10 cellular contexts compared by ENCODE assay signal in the genomic region with DNA sequence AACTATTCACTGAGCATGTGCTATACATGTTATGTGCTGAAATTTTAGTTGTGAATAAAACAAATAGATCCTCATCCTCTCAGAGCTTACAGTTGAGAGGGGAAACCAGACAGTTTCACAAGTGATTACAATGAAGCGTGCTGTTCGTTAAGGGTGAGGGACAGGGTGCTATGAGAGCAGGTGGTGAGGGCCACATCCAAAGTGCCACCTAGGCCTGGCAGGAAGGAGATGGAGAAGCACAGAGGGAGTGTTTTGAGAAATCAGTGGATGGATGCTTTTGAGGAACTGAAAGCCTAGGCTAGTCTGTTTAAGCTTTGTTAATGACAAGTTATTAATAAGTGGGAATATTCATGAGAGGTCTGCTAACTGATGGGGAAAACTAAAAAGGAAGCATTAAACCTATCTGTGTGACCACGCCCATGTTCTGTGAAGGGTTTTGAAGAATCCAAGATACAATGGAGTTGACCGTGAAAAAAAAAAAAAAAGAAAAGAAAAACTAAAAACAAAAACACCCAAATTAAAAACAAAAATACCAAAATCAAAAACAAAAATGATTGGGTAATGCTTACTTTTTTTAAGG. TPM values are rescaled to one million over a fixed set of nuclear protein-coding genes. Genes with fewer than 3 reads are reported as not detected.
DNase-seq lines count a peak whose midpoint lies in the region; ATAC-seq, FAIRE-seq and TF ChIP-seq lines count a peak whose summit lies in the region.
"Had no signal": no experiment of that assay in that cellular context is flagged by ENCODE, and none has a peak within 500 bp of the region (broad histone marks: within the 10 kb centered on the region; RNA-seq: fewer than 3 reads in every experiment).

No MANE protein-coding gene starts in this region.

- no peak overlapping the region for H3K4me3 ChIP-seq in mesendoderm (ENCODE audit: low read length)

- H3K23ac ChIP-seq in mesendoderm (ENCODE audit: low read length), result no peak overlapping the region

- ATAC-seq in GM21367 (IDR thresholded peaks at IDR 0.05; ENCODE audit: unreplicated experiment), result peak; percentile 68
- ATAC-seq in HG03378 (IDR thresholded peaks at IDR 0.05; ENCODE audit: unreplicated experiment), result peak; percentile 62

- H3K4me2 ChIP-seq in mesendoderm (ENCODE audit: low read length), result no peak overlapping the region

- H3K27me3 ChIP-seq in mesendoderm (ENCODE audit: insufficient read depth, low read length, poor library complexity), result no peaks in the 10 kb centered on the region

- H3K79me2 ChIP-seq in mesendoderm (ENCODE audit: control insufficient read depth, insufficient read depth, low read length), result no peaks in the 10 kb centered on the region

- H3K27me3 Mint-ChIP-seq in activated T-helper 1 cell treated with anti-CD3 and anti-CD28 coated beads, Interleukin-12 subunit alpha, Interleukin-12 subunit beta, Interleukin-2, Interleukin-4 antibody, amounts not matched to agents 30 ng/mL and 10 ng/mL and 1 ng/mL, durations not matched to agents 14 hours and 24 hours and 36 hours (ENCODE audit: insufficient read depth), result no peaks in the 10 kb centered on the region

- no peaks in the 10 kb centered on the region for H3K4me1 ChIP-seq in mesendoderm (ENCODE audit: control insufficient read depth, low read depth, low read length)

- H3K56ac ChIP-seq in mesendoderm (ENCODE audit: low read length), result no peak overlapping the region

- H3K4ac ChIP-seq in mesendoderm (ENCODE audit: low read depth, low read length), result no peak overlapping the region

- H3K79me1 ChIP-seq in mesendoderm (ENCODE audit: low read length), result no peaks in the 10 kb centered on the region

- no peak overlapping the region for H3K27ac ChIP-seq in mesendoderm (ENCODE audit: low read depth, low read length)

- peak overlapping the region; percentile 45 for H3K27ac Mint-ChIP-seq in activated T-helper 1 cell treated with anti-CD3 and anti-CD28 coated beads, Interleukin-12 subunit alpha, Interleukin-12 subunit beta, Interleukin-2, Interleukin-4 antibody, amounts not matched to agents 30 ng/mL and 10 ng/mL and 1 ng/mL, durations not matched to agents 14 hours and 24 hours and 36 hours

- H2BK5ac ChIP-seq in mesendoderm (ENCODE audit: low read length), result no peak overlapping the region

- no peak overlapping the region for H3K18ac ChIP-seq in mesendoderm (ENCODE audit: low read length)

- no peak for FAIRE-seq in GM12891 (lab: Jason Lieb, UNC)

- no peak for TF ChIP-seq POLR2A in GM12891 (IDR thresholded peaks at IDR 0.05; ENCODE audit: low read depth, low read length)

- peak overlapping the region; percentile 51 for H3K4me3 Mint-ChIP-seq in activated T-helper 1 cell treated with anti-CD3 and anti-CD28 coated beads, Interleukin-12 subunit alpha, Interleukin-12 subunit beta, Interleukin-2, Interleukin-4 antibody, amounts not matched to agents 30 ng/mL and 10 ng/mL and 1 ng/mL, durations not matched to agents 14 hours and 24 hours and 36 hours

- H3K36me3 ChIP-seq in mesendoderm (ENCODE audit: control insufficient read depth, insufficient read depth, low read length), result no peaks in the 10 kb centered on the region

- intact Hi-C loops in activated T-helper 1 cell treated with anti-CD3 and anti-CD28 coated beads, Interleukin-12 subunit alpha, Interleukin-12 subunit beta, Interleukin-2, Interleukin-4 antibody, amounts not matched to agents 30 ng/mL and 10 ng/mL and 1 ng/mL, durations not matched to agents 14 hours and 24 hours and 36 hours (cut with micrococcal nuclease), result no loop called here

- H3K36me3 Mint-ChIP-seq in activated T-helper 1 cell treated with anti-CD3 and anti-CD28 coated beads, Interleukin-12 subunit alpha, Interleukin-12 subunit beta, Interleukin-2, Interleukin-4 antibody, amounts not matched to agents 30 ng/mL and 10 ng/mL and 1 ng/mL, durations not matched to agents 14 hours and 24 hours and 36 hours (ENCODE audit: low read depth), result peaks cover 56% of the 10 kb centered on the region

- H3K9me3 Mint-ChIP-seq in activated T-helper 1 cell treated with anti-CD3 and anti-CD28 coated beads, Interleukin-12 subunit alpha, Interleukin-12 subunit beta, Interleukin-2, Interleukin-4 antibody, amounts not matched to agents 30 ng/mL and 10 ng/mL and 1 ng/mL, durations not matched to agents 14 hours and 24 hours and 36 hours, result no peaks in the 10 kb centered on the region

- H3K4me1 Mint-ChIP-seq in activated T-helper 1 cell treated with anti-CD3 and anti-CD28 coated beads, Interleukin-12 subunit alpha, Interleukin-12 subunit beta, Interleukin-2, Interleukin-4 antibody, amounts not matched to agents 30 ng/mL and 10 ng/mL and 1 ng/mL, durations not matched to agents 14 hours and 24 hours and 36 hours (ENCODE audit: low read depth), result peaks cover 86% of the 10 kb centered on the region

- H2BK15ac ChIP-seq in mesendoderm (replicated peaks; ENCODE audit: low read depth), result no peak overlapping the region

- H3K9ac ChIP-seq in mesendoderm (ENCODE audit: low read length), result no peak overlapping the region

- H2BK120ac ChIP-seq in mesendoderm (ENCODE audit: low read depth, low read length), result no peak overlapping the region

- H4K8ac ChIP-seq in mesendoderm (ENCODE audit: low read depth, low read length), result no peak overlapping the region

- no CpG with 5 or more reads among the region's 4 CpGs for WGBS in mesendoderm (ENCODE audit: extremely low coverage, insufficient coverage, low lambda C conversion rate)

- no peak overlapping the region for H2AK5ac ChIP-seq in mesendoderm (ENCODE audit: low read length)

- DNase-seq in GM12891 (ENCODE audit: insufficient read length, low spot score), result no peak
- DNase-seq in activated T-helper 1 cell treated with anti-CD3 and anti-CD28 coated beads, Interleukin-12 subunit alpha, Interleukin-12 subunit beta, Interleukin-2, Interleukin-4 antibody, amounts not matched to agents 30 ng/mL and 10 ng/mL and 1 ng/mL, durations not matched to agents 14 hours and 24 hours and 36 hours (ENCODE audit: low spot score), result no peak
- no peak for DNase-seq in NCI-H748 (lab: John Stamatoyannopoulos, UW; ENCODE audit: unreplicated experiment)
- no peak for DNase-seq in mesendoderm
- DNase-seq in effector CD8-positive, alpha-beta T cell (lab: John Stamatoyannopoulos, UW), result no peak
- DNase-seq in HPDE6-E6E7 (ENCODE audit: extremely low spot score), result no peak
- DNase-seq: foreskin fibroblast; stimulated activated CD8-positive, alpha-beta memory T cell treated with anti-CD3 and anti-CD28 coated beads, Interleukin-4, amount 100 ng/mL, for 48 hours had no signal

- no peak overlapping the region for H4K5ac ChIP-seq in mesendoderm (ENCODE audit: low read length)

TF ChIP-seq in GM12891, 5 proteins besides CTCF, POLR2A, EP300 and RAD21:
- TF ChIP-seq SPI1 (IDR thresholded peaks at IDR 0.05; ENCODE audit: low read depth, low read length) (peak; percentile 79), TAF1 (IDR thresholded peaks at IDR 0.05; ENCODE audit: low read depth, low read length) (no peak), PAX5 (IDR thresholded peaks at IDR 0.05; ENCODE audit: insufficient read depth, low read length, severe bottlenecking) (no peak), POLR2AphosphoS5 (IDR thresholded peaks at IDR 0.05; ENCODE audit: low read depth, low read length) (no peak), POU2F2 (IDR thresholded peaks at IDR 0.05; ENCODE audit: low read depth, low read length) (no peak)

RNA-seq across cellular contexts. Expression of gene MCTP2, which starts 7.3 kb away (rescaled TPM):
- polyA plus RNA-seq in GM12891 (2012; ENCODE audit: low read depth, missing spikeins), result 0.32 TPM
- 93.2 and 96.0 TPM in 2 replicates for total RNA-seq in activated T-helper 1 cell treated with anti-CD3 and anti-CD28 coated beads, Interleukin-12 subunit alpha, Interleukin-12 subunit beta, Interleukin-2, Interleukin-4 antibody, amounts not matched to agents 30 ng/mL and 10 ng/mL and 1 ng/mL, durations not matched to agents 14 hours and 24 hours and 36 hours
- polyA plus RNA-seq in mesendoderm (2013, experiment 1 of 2), result 1.4 TPM
- 1.5 TPM for polyA plus RNA-seq in mesendoderm (2013, experiment 2 of 2)
